1 cellular context compared by ENCODE assay signal in genomic region chr5:125673359-125673950, GRCh38.
TF ChIP-seq lines count a peak whose summit lies in the region.

No MANE protein-coding gene starts in this region.

TF ChIP-seq in WTC11, 78 proteins besides CTCF, POLR2A, EP300 and RAD21 (continued from another document):
- TF ChIP-seq ZNF532 (CRISPR knock-in tag; IDR thresholded peaks at IDR 0.05; ENCODE audit: borderline replicate concordance) = no peak
- TF ChIP-seq SMAD3 (CRISPR knock-in tag; IDR thresholded peaks at IDR 0.05; ENCODE audit: borderline replicate concordance) = no peak
- no peak for TF ChIP-seq ZMAT4 (CRISPR knock-in tag; IDR thresholded peaks at IDR 0.05)
- TF ChIP-seq ZNF317 (CRISPR knock-in tag; IDR thresholded peaks at IDR 0.05; ENCODE audit: borderline replicate concordance, low read depth) = no peak
- no peak for TF ChIP-seq JUN (CRISPR knock-in tag; IDR thresholded peaks at IDR 0.05)
- no peak for TF ChIP-seq ZNF138 (CRISPR knock-in tag; conservative IDR thresholded peaks at IDR 0.05)
